Comparison of ENCODE assay signal across 8 cellular contexts in genomic region chr6:99568103-99568933, GRCh38. TPM values are rescaled to one million over a fixed set of nuclear protein-coding genes. Genes with fewer than 3 reads are reported as not detected.
DNase-seq lines count a peak whose midpoint lies in the region; ATAC-seq and TF ChIP-seq lines count a peak whose summit lies in the region.

Gene CCNC, minus strand, starts transcription at chr6:99568660. Its CDS starts 133 bp downstream, at chr6:99568527.

- peak within 1 kb of the TSS; percentile 23 for H2AFZ ChIP-seq in trophoblast cell (ENCODE audit: insufficient read depth, low read length, poor library complexity)

- peak; percentile 99 for ATAC-seq in HG02642 (IDR thresholded peaks at IDR 0.05; ENCODE audit: poor library complexity, unreplicated experiment)

- DNase-seq in NCI-H128 (lab: John Stamatoyannopoulos, UW; ENCODE audit: unreplicated experiment) (peak; percentile 92), SW480 (ENCODE audit: low spot score) (peak; percentile 92), adipocyte (ENCODE audit: low read depth) (peak; percentile 97), cardiac septum (ENCODE audit: low spot score) (peak; percentile 94), trophoblast cell (peak; percentile 98 to 99), transverse colon (peak; percentile 94)

- H3K4me3 ChIP-seq in adipocyte (ENCODE audit: low read length) (peak within 1 kb of the TSS; percentile 99), trophoblast cell (ENCODE audit: low read depth, low read length) (peak within 1 kb of the TSS; percentile 84), transverse colon (peak within 1 kb of the TSS; percentile 63 to 90 (median 78))

- H3K9ac ChIP-seq in adipocyte (ENCODE audit: low read length) = peak within 1 kb of the TSS; percentile 97
- H3K9ac ChIP-seq in trophoblast cell (ENCODE audit: low read length) = peak within 1 kb of the TSS; percentile 94

- TF ChIP-seq POLR2A in GM10847 (IDR thresholded peaks at IDR 0.05; ENCODE audit: extremely low read depth, insufficient read length) = peak; percentile 91
- TF ChIP-seq POLR2A in transverse colon (IDR thresholded peaks at IDR 0.05) = peak; percentile 83

- H3K14ac ChIP-seq in trophoblast cell (ENCODE audit: low read length) = peak within 1 kb of the TSS; percentile 80

- TF ChIP-seq CTCF in transverse colon (IDR thresholded peaks at IDR 0.05) = no peak

- H3K27me3 ChIP-seq in adipocyte (replicated peaks; ENCODE audit: control insufficient read depth, insufficient read depth, low read length) (no peaks in the 10 kb centered on the region), trophoblast cell (ENCODE audit: insufficient read depth, low read length) (no peaks in the 10 kb centered on the region), transverse colon (no peaks in the 10 kb centered on the region)

- WGBS in trophoblast cell (ENCODE audit: extremely low coverage, insufficient coverage, insufficient read length) = no CpG with 5 or more reads among the region's 64 CpGs
- WGBS in transverse colon (ENCODE audit: low coverage in 1 of 2), 2 donors = 0% methylated on average over 16 to 61 of the region's 64 CpGs

- H4K12ac ChIP-seq in trophoblast cell (ENCODE audit: low read depth, low read length) = peak within 1 kb of the TSS; percentile 98

- H3K79me1 ChIP-seq in trophoblast cell (ENCODE audit: low read length) = peaks cover 6% of the 10 kb centered on the region

- H3K4me2 ChIP-seq in trophoblast cell (ENCODE audit: low read length) = peak within 1 kb of the TSS; percentile 59

- no peak within 1 kb of the TSS for H2BK12ac ChIP-seq in trophoblast cell (ENCODE audit: low read length)

- no peaks in the 10 kb centered on the region for H3K9me3 ChIP-seq in adipocyte (ENCODE audit: control insufficient read depth, low read length)
- no peaks in the 10 kb centered on the region for H3K9me3 ChIP-seq in trophoblast cell (ENCODE audit: insufficient read depth, low read depth, low read length)
- no peaks in the 10 kb centered on the region for H3K9me3 ChIP-seq in transverse colon

- peak within 1 kb of the TSS; percentile 87 for H3K4ac ChIP-seq in trophoblast cell (ENCODE audit: low read depth, low read length)

- peak within 1 kb of the TSS; percentile 86 for H4K91ac ChIP-seq in trophoblast cell (ENCODE audit: low read depth, low read length)

- peaks cover 31% of the 10 kb centered on the region for H3K4me1 ChIP-seq in adipocyte (ENCODE audit: control insufficient read depth, insufficient read depth, low read length)
- no peaks in the 10 kb centered on the region for H3K4me1 ChIP-seq in trophoblast cell (ENCODE audit: control insufficient read depth in 1 of 2, insufficient read depth in 2 of 2, low read length in 2 of 2)
- H3K4me1 ChIP-seq in transverse colon = peaks cover 6 to 16% (median 12%) of the 10 kb centered on the region in 4 donors

- peak within 1 kb of the TSS; percentile 96 for H2BK5ac ChIP-seq in trophoblast cell (ENCODE audit: low read depth, low read length, poor library complexity)

- peak within 1 kb of the TSS; percentile 85 for H2BK120ac ChIP-seq in trophoblast cell (ENCODE audit: insufficient read depth, low read length, poor library complexity)

- peak within 1 kb of the TSS; percentile 18 for H2AK5ac ChIP-seq in trophoblast cell (ENCODE audit: low read length)

- no peak for TF ChIP-seq EP300 in transverse colon (IDR thresholded peaks at IDR 0.05; ENCODE audit: low read depth)

- in situ Hi-C loops in transverse colon (cut with MboI; ENCODE audit: low pct_ligation_motif_present in 1 of 4, low pct_unique_long_range_greater_than_20kb in 1 of 4, low sequenced_read_pairs in 3 of 4) = no loop called here

- H4K8ac ChIP-seq in trophoblast cell (ENCODE audit: low read depth, low read length) = peak within 1 kb of the TSS; percentile 97

- H3K36me3 ChIP-seq in adipocyte (ENCODE audit: control insufficient read depth, insufficient read depth, low read length, severe bottlenecking) (no peaks in the 10 kb centered on the region), trophoblast cell (ENCODE audit: control insufficient read depth in 1 of 2, insufficient read depth in 2 of 2, low read length in 2 of 2) (no peaks in the 10 kb centered on the region), transverse colon (no peaks in the 10 kb centered on the region)

- peaks cover 6% of the 10 kb centered on the region for H3K79me2 ChIP-seq in trophoblast cell (ENCODE audit: control insufficient read depth, insufficient read depth, low read length, poor library complexity)

- intact Hi-C loops in cardiac septum (cut with DNase I) (loop anchor here (1.0 kb wide), 1 partner anchor 47 kb away; no protein-coding TSS in a partner anchor), transverse colon (cut with DNase I; ENCODE audit: low total_unique reads) (no loop called here)

- H3K23ac ChIP-seq in trophoblast cell (ENCODE audit: low read length) = no peak within 1 kb of the TSS

- H3K27ac ChIP-seq in trophoblast cell (ENCODE audit: low read depth, low read length) (peak within 1 kb of the TSS; percentile 84), transverse colon (peak within 1 kb of the TSS; percentile 80 to 91 (median 86))

- H3K18ac ChIP-seq in trophoblast cell (ENCODE audit: low read length) = peak within 1 kb of the TSS; percentile 96

RNA-seq across cellular contexts. Expression of gene CCNC, which starts in this region (rescaled TPM):
- total RNA-seq in cardiac septum (26.5 TPM), transverse colon (100 to 1,000 TPM in 1 of 4 donors, 10 to 100 TPM in 3; 47.0 to 104 (median 63.6) TPM)
- 59.2 and 61.0 TPM in 2 replicates for polyA plus RNA-seq in trophoblast cell (2013)

Comparison
In these comparisons a context has a peak if more than half of its experiments do, and no peak if none do; other contexts are left out.
1. Peak in every context shown above with its lines: DNase-seq, ATAC-seq, H3K4me3 ChIP-seq and H3K27ac ChIP-seq.